ENCODE assay signal across 19 cellular contexts in genomic region chr5:156237361-156237760, GRCh38.
"Had no signal": no experiment of that assay in that cellular context is flagged by ENCODE, and none has a peak within 500 bp of the region (broad histone marks: within the 10 kb centered on the region; RNA-seq: fewer than 3 reads in every experiment).

No MANE protein-coding gene starts in this region.

- ATAC-seq: effector memory CD8-positive, alpha-beta T cell; esophagus mucosa; lower lobe of right lung; right cardiac atrium; upper lobe of right lung had no signal

- DNase-seq: activated CD4-positive, alpha-beta memory T cell treated with anti-CD3 and anti-CD28 coated beads, Interleukin-2, amount 10 ng/mL, durations not matched to agents 7 days and 5 days; activated CD4-positive, alpha-beta T cell treated with anti-CD3 and anti-CD28 coated beads for 48 hours; activated gamma-delta T cell; activated naive CD4-positive, alpha-beta T cell treated with anti-CD3 and anti-CD28 coated beads, Interleukin-2, amount 50 U/mL, for 16 hours; activated T-cell treated with anti-CD3 and anti-CD28 coated beads for 4 hours; effector memory CD8-positive, alpha-beta T cell; foreskin melanocyte; kidney; lower lobe of right lung; mesendoderm; naive B cell; nucleus accumbens; right cardiac atrium; stimulated activated CD4-positive, alpha-beta T cell treated with anti-CD3 and anti-CD28 coated beads, Interleukin-4, amount 100 ng/mL, for 24 hours; stimulated activated naive CD4-positive, alpha-beta T cell treated with Interleukin-2 at 50 U/mL for 16 hours; upper lobe of right lung had no signal

- H3K4me3 ChIP-seq: ascending aorta, lower lobe of right lung, upper lobe of right lung had no signal

- H3K27ac ChIP-seq: ascending aorta, lower lobe of right lung, parathyroid adenoma, upper lobe of right lung had no signal

- H3K9me3 ChIP-seq: ascending aorta, lower lobe of right lung, upper lobe of right lung had no signal

- H3K4me1 ChIP-seq: ascending aorta, lower lobe of right lung, parathyroid adenoma, upper lobe of right lung had no signal

- H3K27me3 ChIP-seq: ascending aorta, upper lobe of right lung had no signal

- H3K36me3 ChIP-seq: ascending aorta, lower lobe of right lung, upper lobe of right lung had no signal
